9 cellular contexts compared by ENCODE assay signal in the genomic region with DNA sequence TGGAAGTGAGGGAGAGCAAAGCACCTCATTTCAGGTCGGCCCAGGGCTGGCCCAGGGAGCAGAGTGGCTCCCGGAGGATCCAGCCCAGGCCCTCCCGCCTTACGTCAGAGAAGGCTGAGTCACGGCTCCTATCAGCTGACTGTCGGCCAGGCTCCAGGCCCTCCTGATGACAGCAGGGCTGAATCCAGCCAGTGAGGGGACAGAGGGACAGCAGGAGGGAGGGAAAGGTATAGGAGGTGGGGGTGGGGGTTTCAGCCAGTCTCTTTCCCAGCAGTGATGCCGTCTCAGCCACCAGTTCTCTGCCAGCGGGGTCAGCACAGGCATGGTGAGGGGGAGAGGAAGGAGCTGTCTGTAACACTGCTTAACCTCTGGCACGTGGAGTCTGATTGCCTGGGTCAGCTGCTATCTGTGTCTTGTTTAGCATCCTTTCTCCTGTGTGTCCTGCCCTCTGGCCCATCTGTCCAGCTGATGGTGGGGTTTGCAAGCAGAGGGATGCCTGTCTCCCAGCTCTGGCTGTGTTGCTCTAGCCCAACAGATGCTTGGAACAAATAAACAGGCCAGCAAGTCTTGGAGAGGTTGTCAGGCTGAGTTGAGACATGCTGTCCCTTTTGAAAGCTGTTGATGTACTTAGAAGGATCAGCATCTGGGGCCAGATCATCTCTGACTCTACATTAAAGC.
DNase-seq lines count a peak whose midpoint lies in the region; ATAC-seq, FAIRE-seq and TF ChIP-seq lines count a peak whose summit lies in the region.
"Had no signal": no experiment of that assay in that cellular context is flagged by ENCODE, and none has a peak within 500 bp of the region (broad histone marks: within the 10 kb centered on the region; RNA-seq: fewer than 3 reads in every experiment).

No MANE protein-coding gene starts in this region.

- peak; percentile 79 for ATAC-seq in left lobe of liver
- no peak for ATAC-seq in GM18858 (IDR thresholded peaks at IDR 0.05; ENCODE audit: unreplicated experiment)
- no peak for ATAC-seq in HG03045 (IDR thresholded peaks at IDR 0.05; ENCODE audit: unreplicated experiment)

- peak overlapping the region; percentile 42; the same call in 1 of the 2 replicates for H3K27ac ChIP-seq in HUES6 (ENCODE audit: low read depth, low read length)
- H3K27ac ChIP-seq in temporal lobe (ENCODE audit: low read depth, low read length) = peak overlapping the region; percentile 44

- FAIRE-seq in bronchial epithelial cell (lab: Jason Lieb, UNC) = peak; percentile 47

- H3K9me3 ChIP-seq in HUES6 (ENCODE audit: control insufficient read depth, insufficient read depth, low read depth, low read length) = no peaks in the 10 kb centered on the region

- H3K27me3 ChIP-seq in HUES6 (ENCODE audit: control insufficient read depth, insufficient read depth, low read length) = 0 out of 2 replicates have a peak, but pooled peaks cover 3% of the 10 kb centered on the region
- H3K27me3 ChIP-seq in bronchial epithelial cell (ENCODE audit: control insufficient read depth, insufficient read depth, low read length) = no peaks in the 10 kb centered on the region

- no peaks in the 10 kb centered on the region for H3K36me3 ChIP-seq in HUES6 (ENCODE audit: control insufficient read depth, insufficient read depth, low read length)
- no peaks in the 10 kb centered on the region for H3K36me3 ChIP-seq in bronchial epithelial cell (ENCODE audit: control insufficient read depth, insufficient read depth, low read length)

- H3K4me3 ChIP-seq in HUES6 (ENCODE audit: low read depth, low read length) (no peak overlapping the region), bronchial epithelial cell (ENCODE audit: low read depth, low read length) (no peak overlapping the region)

- DNase-seq in bronchial epithelial cell (ENCODE audit: low read depth) = peak; percentile 81
- DNase-seq in left lobe of liver (ENCODE audit: low spot score) = peak; percentile 53
- DNase-seq in RPMI8226 = no peak
- no peak for DNase-seq in NCI-H1105 (lab: John Stamatoyannopoulos, UW)
- DNase-seq: naive B cell had no signal

- no peak for TF ChIP-seq CTCF in bronchial epithelial cell (IDR thresholded peaks at IDR 0.05; ENCODE audit: insufficient read depth, low read length, severe bottlenecking)

- peak overlapping the region; percentile 47 for H3K9ac ChIP-seq in HUES6 (ENCODE audit: low read length)

- H3K4me1 ChIP-seq in HUES6 (ENCODE audit: control insufficient read depth, insufficient read depth, low read length) = peaks cover 22% of the 10 kb centered on the region

Comparison
In these comparisons a context has a peak if more than half of its experiments do, and no peak if none do; other contexts are left out.
1. DNase-seq: peak in bronchial epithelial cell (single experiment) and left lobe of liver (single experiment); none in RPMI8226 (single experiment) and NCI-H1105 (single experiment).